32 cellular contexts compared by ENCODE assay signal in the genomic region with DNA sequence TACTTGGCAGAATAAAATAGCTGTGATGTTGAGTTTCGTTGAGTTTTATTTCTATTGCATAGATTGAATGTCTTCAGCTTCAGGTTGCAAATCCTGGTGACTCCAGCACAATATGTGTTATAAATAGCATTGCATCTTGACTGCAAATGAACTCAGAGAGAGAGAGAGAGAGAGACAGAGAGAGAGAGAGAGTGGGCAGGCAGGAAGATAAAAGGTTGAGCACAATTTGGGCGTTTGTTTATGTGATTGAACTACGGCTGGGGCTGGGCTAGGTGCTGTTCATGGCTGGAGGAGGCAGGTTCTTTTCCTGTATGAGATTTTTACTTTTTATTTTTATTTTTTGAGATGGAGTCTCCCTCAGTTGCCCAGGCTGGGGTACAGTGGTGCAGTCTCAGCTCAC.
"Had no signal": no experiment of that assay in that cellular context is flagged by ENCODE, and none has a peak within 500 bp of the region (broad histone marks: within the 10 kb centered on the region; RNA-seq: fewer than 3 reads in every experiment).

No MANE protein-coding gene starts in this region.

- ATAC-seq: activated CD4-positive, alpha-beta T cell treated with anti-CD3 and anti-CD28 coated beads for 36 hours; activated CD4-positive, CD25-positive, alpha-beta regulatory T cell treated with anti-CD3 and anti-CD28 coated beads, Interleukin-2, amount 50 U/mL, for 24 hours; activated CD8-positive, alpha-beta T cell treated with anti-CD3 and anti-CD28 coated beads, Interleukin-2, amount 10 ng/mL, durations not matched to agents 7 days and 5 days; activated naive CD4-positive, alpha-beta T cell treated with anti-CD3 and anti-CD28 coated beads, Interleukin-2, amount 50 U/mL, for 72 hours; activated T-cell treated with anti-CD3 and anti-CD28 coated beads, Interleukin-2, amount 50 U/mL, for 4 hours; body of pancreas; K562; PC-3 had no signal

- H3K27me3 ChIP-seq: adrenal gland, body of pancreas, breast epithelium, Peyer's patch had no signal

- H3K36me3 ChIP-seq: adrenal gland, breast epithelium, Peyer's patch had no signal

- H3K4me1 Mint-ChIP-seq: activated CD4-positive, alpha-beta T cell treated with anti-CD3 and anti-CD28 coated beads for 36 hours; activated CD4-positive, alpha-beta T cell treated with anti-CD3 and anti-CD28 coated beads, Interleukin-2, amount 10 ng/mL, durations not matched to agents 7 days and 5 days had no signal

- H3K4me3 ChIP-seq: adrenal gland, body of pancreas, breast epithelium, K562, Peyer's patch had no signal

- H3K27ac Mint-ChIP-seq: activated CD4-positive, alpha-beta T cell treated with anti-CD3 and anti-CD28 coated beads for 36 hours; activated CD4-positive, alpha-beta T cell treated with anti-CD3 and anti-CD28 coated beads, Interleukin-2, amount 10 ng/mL, durations not matched to agents 7 days and 5 days; activated CD8-positive, alpha-beta T cell treated with anti-CD3 and anti-CD28 coated beads, Interleukin-2, amount 10 ng/mL, durations not matched to agents 7 days and 5 days; activated naive CD4-positive, alpha-beta T cell treated with anti-CD3 and anti-CD28 coated beads for 36 hours; activated naive CD4-positive, alpha-beta T cell treated with anti-CD3 and anti-CD28 coated beads, Interleukin-2, amount 50 U/mL, for 72 hours; activated T-helper 1 cell treated with anti-CD3 and anti-CD28 coated beads, Interleukin-12 subunit alpha, Interleukin-12 subunit beta, Interleukin-2, Interleukin-4 antibody, amounts not matched to agents 30 ng/mL and 10 ng/mL and 1 ng/mL, durations not matched to agents 14 hours and 24 hours and 36 hours had no signal

- H3K27ac ChIP-seq: adrenal gland, breast epithelium, Peyer's patch had no signal

- H3K27me3 Mint-ChIP-seq: activated CD4-positive, alpha-beta T cell treated with anti-CD3 and anti-CD28 coated beads for 36 hours; activated CD4-positive, alpha-beta T cell treated with anti-CD3 and anti-CD28 coated beads, Interleukin-2, amount 10 ng/mL, durations not matched to agents 7 days and 5 days had no signal

- FAIRE-seq: astrocyte, K562, TTC549 had no signal

- H3K4me3 Mint-ChIP-seq: activated CD4-positive, alpha-beta T cell treated with anti-CD3 and anti-CD28 coated beads for 36 hours; activated CD4-positive, alpha-beta T cell treated with anti-CD3 and anti-CD28 coated beads, Interleukin-2, amount 10 ng/mL, durations not matched to agents 7 days and 5 days; activated CD8-positive, alpha-beta T cell treated with anti-CD3 and anti-CD28 coated beads, Interleukin-2, amount 10 ng/mL, durations not matched to agents 7 days and 5 days; activated naive CD4-positive, alpha-beta T cell treated with anti-CD3 and anti-CD28 coated beads for 36 hours; activated T-cell treated with anti-CD3 and anti-CD28 coated beads, Interleukin-2, amount 50 U/mL, for 4 hours; activated T-helper 1 cell treated with anti-CD3 and anti-CD28 coated beads, Interleukin-12 subunit alpha, Interleukin-12 subunit beta, Interleukin-2, Interleukin-4 antibody, amounts not matched to agents 30 ng/mL and 10 ng/mL and 1 ng/mL, durations not matched to agents 14 hours and 24 hours and 36 hours had no signal

- H3K4me1 ChIP-seq: adrenal gland, breast epithelium, Peyer's patch had no signal

- H3K9me3 ChIP-seq: adrenal gland, body of pancreas had no signal

- DNase-seq: activated CD4-positive, alpha-beta T cell treated with anti-CD3 and anti-CD28 coated beads for 36 hours; activated CD4-positive, alpha-beta T cell treated with anti-CD3 and anti-CD28 coated beads, Interleukin-2, amount 10 ng/mL, durations not matched to agents 7 days and 5 days; activated CD4-positive, alpha-beta T cell treated with anti-CD3 and anti-CD28 coated beads, Interleukin-2, amount 50 U/mL, for 48 hours; activated CD8-positive, alpha-beta memory T cell treated with anti-CD3 and anti-CD28 coated beads, Interleukin-2, amount 50 U/mL, for 4 hours; activated CD8-positive, alpha-beta T cell treated with anti-CD3 and anti-CD28 coated beads, Interleukin-2, amount 10 ng/mL, durations not matched to agents 7 days and 5 days; activated gamma-delta T cell treated with Interleukin-2 at 50 U/mL for 16 hours; activated naive CD4-positive, alpha-beta T cell treated with anti-CD3 and anti-CD28 coated beads for 36 hours; activated T-cell treated with anti-CD3 and anti-CD28 coated beads for 4 hours; activated T-cell treated with anti-CD3 and anti-CD28 coated beads, Interleukin-2, amount 50 U/mL, for 4 hours; adrenal gland; body of pancreas; NCI-H1092 treated with DMSO at 0.1 percent for 48 hours; NCI-H1417; NCI-H146; NCI-H187; NCI-H2029 treated with DMSO at 0.1 percent for 48 hours; NCI-H2107; NCI-H2171; NCI-H510A; NCI-H526; NCI-H748 treated with DMSO at 0.1 percent for 48 hours; NK-92 treated with Interleukin-12 subunit alpha and Interleukin-12 subunit beta, amount 100 ng/mL, for 24 hours; PC-3; Peyer's patch; RPMI8226 had no signal
